In genomic region chr11:96329855-96330510, GRCh38 we compare ENCODE assay signal across 13 cellular contexts. TPM values are rescaled to one million over a fixed set of nuclear protein-coding genes. Genes with fewer than 3 reads are reported as not detected.
DNase-seq lines count a peak whose midpoint lies in the region; ATAC-seq, FAIRE-seq and TF ChIP-seq lines count a peak whose summit lies in the region.
"Had no signal": no experiment of that assay in that cellular context is flagged by ENCODE, and none has a peak within 500 bp of the region (broad histone marks: within the 10 kb centered on the region; RNA-seq: fewer than 3 reads in every experiment).

No MANE protein-coding gene starts in this region.

- DNase-seq in A549 (ENCODE audit: low read depth in 1 of 2, low spot score in 1 of 2): no peak
- no peak for DNase-seq in GM23338 (ENCODE audit: low spot score)
- DNase-seq in activated naive CD8-positive, alpha-beta T cell treated with anti-CD3 and anti-CD28 coated beads, Interleukin-2, amount 50 U/mL, for 24 hours: no peak
- DNase-seq in nephron progenitor cell: no peak
- DNase-seq in progenitor cell of endocrine pancreas (ENCODE audit: low spot score, unreplicated experiment): no peak
- no peak for DNase-seq in GF-D8 (lab: John Stamatoyannopoulos, UW)
- no peak for DNase-seq in dermis blood vessel endothelial cell
- DNase-seq in heart left ventricle: no peak
- DNase-seq: aorta; DND-41; effector memory CD8-positive, alpha-beta T cell; NCI-H2171 treated with DMSO at 0.1 percent for 48 hours had no signal

- H3K4me3 Mint-ChIP-seq in GM23338: no peak overlapping the region
- peak overlapping the region; percentile 10 for H3K4me3 Mint-ChIP-seq in activated naive CD8-positive, alpha-beta T cell treated with anti-CD3 and anti-CD28 coated beads, Interleukin-2, amount 50 U/mL, for 24 hours
- no peak overlapping the region for H3K4me3 Mint-ChIP-seq in nephron progenitor cell
- H3K4me3 Mint-ChIP-seq in progenitor cell of endocrine pancreas (ENCODE audit: low read depth): no peak overlapping the region
- H3K4me3 Mint-ChIP-seq: B cell; effector memory CD8-positive, alpha-beta T cell had no signal

- H3K9me3 ChIP-seq in A549 (no peaks in the 10 kb centered on the region), heart left ventricle (no peaks in the 10 kb centered on the region)

- WGBS in A549 (ENCODE audit: missing lambda C conversion rate): 65% methylated on average over 3 of the region's 3 CpGs
- 76 to 85% (median 84%) methylated on average over 3 of the region's 3 CpGs for WGBS in heart left ventricle, 4 donors

- no peaks in the 10 kb centered on the region for H3K36me3 Mint-ChIP-seq in GM23338 (ENCODE audit: low read depth)
- H3K36me3 Mint-ChIP-seq in activated naive CD8-positive, alpha-beta T cell treated with anti-CD3 and anti-CD28 coated beads, Interleukin-2, amount 50 U/mL, for 24 hours (ENCODE audit: low read depth): peaks cover 34% of the 10 kb centered on the region
- H3K36me3 Mint-ChIP-seq in nephron progenitor cell (ENCODE audit: low read depth): peaks cover 30% of the 10 kb centered on the region
- H3K36me3 Mint-ChIP-seq in progenitor cell of endocrine pancreas (ENCODE audit: insufficient read depth): peaks cover 7% of the 10 kb centered on the region

- CTCF ChIA-PET in A549 (lab: Yijun Ruan, JAX): interaction anchor here (4.0 kb wide), 1 partner anchor 13 kb away, joined by 15 read pairs; the partner anchor contains the start of gene MAML2

- 0 out of 2 replicates have a peak, but pooled peaks cover 1% of the 10 kb centered on the region for H3F3A ChIP-seq in GM23338 (replicated peaks; ENCODE audit: low read depth)

- intact Hi-C loops in heart left ventricle (cut with DNase I): loop anchor here in 2 of 10 donors (10.0 kb wide), 3 partner anchors 55 to 105 kb away; no protein-coding TSS in a partner anchor

- H2AFZ ChIP-seq in GM23338: no peak overlapping the region

- H3K27me3 ChIP-seq in GM23338 (ENCODE audit: insufficient read depth): no peaks in the 10 kb centered on the region
- H3K27me3 ChIP-seq in heart left ventricle: no peaks in the 10 kb centered on the region

- H3K79me2 ChIP-seq in GM23338 (replicated peaks; ENCODE audit: insufficient read depth): peaks cover 64% of the 10 kb centered on the region

- FAIRE-seq in A549 (lab: Jason Lieb, UNC): no peak

- TF ChIP-seq POLR2A in A549 (IDR thresholded peaks at IDR 0.05; ENCODE audit: low read length): no peak
- no peak for TF ChIP-seq POLR2A in heart left ventricle (IDR thresholded peaks at IDR 0.05)

- H3K36me3 ChIP-seq in GM23338 (ENCODE audit: insufficient read depth) (no peaks in the 10 kb centered on the region), heart left ventricle (no peaks in the 10 kb centered on the region)

- H3K4me2 ChIP-seq in A549 (peak overlapping the region; percentile 38), GM23338 (peak overlapping the region; percentile 15; the same call in 1 of the 2 replicates)

- no peak for TF ChIP-seq EP300 in A549 (IDR thresholded peaks at IDR 0.05)

- H3K27ac ChIP-seq in A549 (no peak overlapping the region), GM23338 (ENCODE audit: low read depth) (no peak overlapping the region; the same call in 1 of the 2 replicates), heart left ventricle (no peak overlapping the region)

- H3K4me1 ChIP-seq in A549: peaks cover 46% of the 10 kb centered on the region
- peaks cover 79% of the 10 kb centered on the region for H3K4me1 ChIP-seq in GM23338 (ENCODE audit: insufficient read depth)
- H3K4me1 ChIP-seq in heart left ventricle: peaks cover 0 to 68% (median 28%) of the 10 kb centered on the region in 12 donors

- TF ChIP-seq CTCF in A549 (IDR thresholded peaks at IDR 0.05) (no peak), GM23338 (conservative IDR thresholded peaks at IDR 0.05; ENCODE audit: low read depth in 2 of 2) (no peak), nephron progenitor cell (IDR thresholded peaks at IDR 0.05) (no peak), progenitor cell of endocrine pancreas (IDR thresholded peaks at IDR 0.05; ENCODE audit: unreplicated experiment) (no peak), heart left ventricle (IDR thresholded peaks at IDR 0.05) (no peak)

- H3K4me3 ChIP-seq in A549: no peak overlapping the region
- H3K4me3 ChIP-seq in GM23338: no peak overlapping the region
- H3K4me3 ChIP-seq in heart left ventricle: no peak overlapping the region

- no peak for ATAC-seq in A549
- ATAC-seq in GM23338: no peak
- ATAC-seq in activated naive CD8-positive, alpha-beta T cell treated with anti-CD3 and anti-CD28 coated beads, Interleukin-2, amount 50 U/mL, for 24 hours: peak; percentile 20
- no peak for ATAC-seq in heart left ventricle
- ATAC-seq: effector memory CD8-positive, alpha-beta T cell had no signal

- H3K4me1 Mint-ChIP-seq in GM23338 (peaks cover 67% of the 10 kb centered on the region), nephron progenitor cell (peaks cover 93% of the 10 kb centered on the region), progenitor cell of endocrine pancreas (ENCODE audit: low read depth) (peaks cover 29% of the 10 kb centered on the region)
- H3K4me1 Mint-ChIP-seq in activated naive CD8-positive, alpha-beta T cell treated with anti-CD3 and anti-CD28 coated beads, Interleukin-2, amount 50 U/mL, for 24 hours: peaks cover 83% of the 10 kb centered on the region

- H4K20me1 ChIP-seq in GM23338 (replicated peaks; ENCODE audit: insufficient read depth): no peaks in the 10 kb centered on the region

- H3K27me3 Mint-ChIP-seq in GM23338 (ENCODE audit: insufficient read depth, low read depth, poor library complexity) (no peaks in the 10 kb centered on the region), nephron progenitor cell (ENCODE audit: low read depth, poor library complexity) (no peaks in the 10 kb centered on the region), progenitor cell of endocrine pancreas (no peaks in the 10 kb centered on the region)
- no peaks in the 10 kb centered on the region for H3K27me3 Mint-ChIP-seq in activated naive CD8-positive, alpha-beta T cell treated with anti-CD3 and anti-CD28 coated beads, Interleukin-2, amount 50 U/mL, for 24 hours
- H3K27me3 Mint-ChIP-seq: B cell; effector memory CD8-positive, alpha-beta T cell had no signal

- no peak overlapping the region for H3K27ac Mint-ChIP-seq in GM23338
- H3K27ac Mint-ChIP-seq in activated naive CD8-positive, alpha-beta T cell treated with anti-CD3 and anti-CD28 coated beads, Interleukin-2, amount 50 U/mL, for 24 hours: peak overlapping the region; percentile 63
- H3K27ac Mint-ChIP-seq in nephron progenitor cell: peak overlapping the region; percentile 68
- no peak overlapping the region for H3K27ac Mint-ChIP-seq in progenitor cell of endocrine pancreas
- H3K27ac Mint-ChIP-seq: B cell had no signal

- H3K9me3 Mint-ChIP-seq in GM23338: no peaks in the 10 kb centered on the region
- no peaks in the 10 kb centered on the region for H3K9me3 Mint-ChIP-seq in activated naive CD8-positive, alpha-beta T cell treated with anti-CD3 and anti-CD28 coated beads, Interleukin-2, amount 50 U/mL, for 24 hours
- no peaks in the 10 kb centered on the region for H3K9me3 Mint-ChIP-seq in nephron progenitor cell
- H3K9me3 Mint-ChIP-seq in progenitor cell of endocrine pancreas (ENCODE audit: low read depth): no peaks in the 10 kb centered on the region
- H3K9me3 Mint-ChIP-seq: effector memory CD8-positive, alpha-beta T cell had no signal

- peaks cover 4% of the 10 kb centered on the region; the same call in 1 of the 2 replicates for H3K9me2 ChIP-seq in GM23338 (ENCODE audit: insufficient read depth)

- TF ChIP-seq RAD21 in A549 (conservative IDR thresholded peaks at IDR 0.05 in 1 of 2, IDR thresholded peaks at IDR 0.05 in 1 of 2): no peak

- POLR2A ChIA-PET in A549 (lab: Yijun Ruan, JAX): interaction anchor here (0.7 kb wide), 1 partner anchor 190 kb away, joined by 3 read pairs; no protein-coding TSS in a partner anchor

RNA-seq across cellular contexts. Expression of gene MAML2, which starts 13.0 kb away (rescaled TPM):
- polyA plus RNA-seq in A549 (2011; rRNA removed) (2.5 and 3.2 TPM in 2 replicates), A549 (2017; fragmentation: RNase III; extraction: RNeasy Plus Mini Kit Qiagen cat#74134 plus additional on column Dnase treatment) (1.3 to 1.7 TPM (median 1.5 TPM) in 3 replicates), GM23338 (2016; fragmentation: Nextera tagmentation; extraction: Ambion mirVana) (1.7 and 2.0 TPM in 2 replicates), heart left ventricle (1 to 10 TPM; 1.3 to 1.8 TPM)
- polyA plus RNA-seq in A549 (2012; cell fraction: cytosol; rRNA removed): 1.3 and 1.9 TPM in 2 replicates
- polyA plus RNA-seq in A549 (2012; cell fraction: nucleus; rRNA removed): 0.99 and 1.9 TPM in 2 replicates
- 5.5 and 6.0 TPM in 2 replicates for polyA minus RNA-seq in A549 (2011; rRNA and poly(A)+ RNA removed)
- 5.7 and 7.1 TPM in 2 replicates for total RNA-seq in GM23338 (2014; rRNA removed; shearing (Covaris generic))
- total RNA-seq in progenitor cell of endocrine pancreas (17.6 and 18.8 TPM in 2 replicates), dermis blood vessel endothelial cell (6.3 and 8.7 TPM in 2 replicates), heart left ventricle (10 to 100 TPM in 3 of 9 donors, 1 to 10 TPM in 6; 2.1 to 10.8 (median 6.1) TPM)

RNA-seq across cellular contexts. Expression of gene CCDC82, which starts 59.7 kb away (rescaled TPM):
- 13.1 and 27.6 TPM in 2 replicates for polyA plus RNA-seq in A549 (2011; rRNA removed)
- polyA plus RNA-seq in A549 (2012; cell fraction: cytosol; rRNA removed): 2.4 and 2.8 TPM in 2 replicates
- polyA plus RNA-seq in A549 (2012; cell fraction: nucleus; rRNA removed): 3.1 and 5.8 TPM in 2 replicates
- 17.6 to 18.2 TPM (median 18.1 TPM) in 3 replicates for polyA plus RNA-seq in A549 (2017; fragmentation: RNase III; extraction: RNeasy Plus Mini Kit Qiagen cat#74134 plus additional on column Dnase treatment)
- polyA minus RNA-seq in A549 (2011; rRNA and poly(A)+ RNA removed): 4.5 TPM in 2 replicates
- 15.7 and 23.5 TPM in 2 replicates for total RNA-seq in GM23338 (2014; rRNA removed; shearing (Covaris generic))
- 40.0 and 45.8 TPM in 2 replicates for polyA plus RNA-seq in GM23338 (2016; fragmentation: Nextera tagmentation; extraction: Ambion mirVana)
- total RNA-seq in progenitor cell of endocrine pancreas: 25.9 and 26.3 TPM in 2 replicates
- 24.2 and 34.9 TPM in 2 replicates for total RNA-seq in dermis blood vessel endothelial cell
- 10 to 100 TPM in 7 of 9 donors, 1 to 10 TPM in 2; 5.4 to 16.4 (median 14.5) TPM for total RNA-seq in heart left ventricle
- polyA plus RNA-seq in heart left ventricle: 10 to 100 TPM; 11.4 to 15.5 TPM

RNA-seq across cellular contexts. Expression of gene JRKL, which starts 59.8 kb away (rescaled TPM):
- polyA plus RNA-seq in A549 (2011; rRNA removed) (7.1 and 9.7 TPM in 2 replicates), A549 (2017; fragmentation: RNase III; extraction: RNeasy Plus Mini Kit Qiagen cat#74134 plus additional on column Dnase treatment) (9.7 to 10.6 TPM (median 10.4 TPM) in 3 replicates), GM23338 (2016; fragmentation: Nextera tagmentation; extraction: Ambion mirVana) (3.3 and 3.8 TPM in 2 replicates), heart left ventricle (1 to 10 TPM; 2.9 to 5.1 TPM)
- polyA plus RNA-seq in A549 (2012; cell fraction: cytosol; rRNA removed): 1.4 TPM in 2 replicates
- 0.55 and 0.89 TPM in 2 replicates for polyA plus RNA-seq in A549 (2012; cell fraction: nucleus; rRNA removed)
- 1.8 and 2.1 TPM in 2 replicates for polyA minus RNA-seq in A549 (2011; rRNA and poly(A)+ RNA removed)
- 4.5 and 5.2 TPM in 2 replicates for total RNA-seq in GM23338 (2014; rRNA removed; shearing (Covaris generic))
- total RNA-seq in progenitor cell of endocrine pancreas (10.6 TPM in 2 replicates), dermis blood vessel endothelial cell (11.2 and 12.1 TPM in 2 replicates), heart left ventricle (1 to 10 TPM; 2.6 to 8.3 (median 5.5) TPM)

Comparison
In these comparisons a context has a peak if more than half of its experiments do, and no peak if none do; other contexts are left out.
1. H3K27ac Mint-ChIP-seq: peak in activated naive CD8-positive, alpha-beta T cell treated with anti-CD3 and anti-CD28 coated beads, Interleukin-2, amount 50 U/mL, for 24 hours (single experiment) and nephron progenitor cell (single experiment); none in GM23338 (single experiment) and progenitor cell of endocrine pancreas (single experiment).